ENCODE assay signal across 6 cellular contexts in genomic region chr19:5623397-5624153, GRCh38. TPM values are rescaled to one million over a fixed set of nuclear protein-coding genes. Genes with fewer than 3 reads are reported as not detected.
DNase-seq lines count a peak whose midpoint lies in the region; ATAC-seq and TF ChIP-seq lines count a peak whose summit lies in the region.

No MANE protein-coding gene starts in this region.

- no peak for TF ChIP-seq EP300 in esophagus muscularis mucosa (IDR thresholded peaks at IDR 0.05)

- TF ChIP-seq CTCF in esophagus muscularis mucosa (IDR thresholded peaks at IDR 0.05) (no peak), spleen (IDR thresholded peaks at IDR 0.05 in 8 of 11, conservative IDR thresholded peaks at IDR 0.05 in 3 of 11) (no peak)

- under 1% methylated on average over 35 of the region's 55 CpGs for WGBS in esophagus muscularis mucosa
- WGBS in spleen, 5 donors: 0% methylated on average over 35 to 55 of the region's 55 CpGs

- intact Hi-C loops in esophagus muscularis mucosa (cut with DNase I): loop anchor here (5.0 kb wide), 1 partner anchor 59 kb away; the partner anchor contains the start of genes HSD11B1L and MICOS13
- intact Hi-C loops in spleen (cut with DNase I; ENCODE audit: low total_unique reads): loop anchor here (10.0 kb wide), 1 partner anchor 51 kb away; no protein-coding TSS in a partner anchor

- H3K27me3 ChIP-seq in esophagus muscularis mucosa (no peaks in the 10 kb centered on the region), spleen (replicated peaks in 1 of 7) (no peaks in the 10 kb centered on the region)

- peak; percentile 14 for DNase-seq in RKO (ENCODE audit: low spot score)
- no peak for DNase-seq in esophagus muscularis mucosa (ENCODE audit: extremely low spot score)
- DNase-seq in spleen: no peak
- no peak for DNase-seq in HT-29 (ENCODE audit: low spot score)
- no peak for DNase-seq in NCI-H2227 treated with DMSO at 0.1 percent for 48 hours (lab: John Stamatoyannopoulos, UW)

- H3K9me3 ChIP-seq in esophagus muscularis mucosa (no peaks in the 10 kb centered on the region), spleen (no peaks in the 10 kb centered on the region)

- H3K4me1 ChIP-seq in esophagus muscularis mucosa: peaks cover 68 to 82% (median 76%) of the 10 kb centered on the region in 4 donors
- H3K4me1 ChIP-seq in spleen: peaks cover 70 to 86% (median 80%) of the 10 kb centered on the region in 6 donors

- H3K36me3 ChIP-seq in esophagus muscularis mucosa: peaks cover 7 to 56% (median 46%) of the 10 kb centered on the region in 4 donors
- H3K36me3 ChIP-seq in spleen: peaks cover 0 to 66% (median 38%) of the 10 kb centered on the region in 6 donors

- peak overlapping the region; percentile 96 to 98 (median 96) for H3K27ac ChIP-seq in esophagus muscularis mucosa (replicated peaks in 1 of 4)
- peak overlapping the region; percentile 82 to 99 (median 96) for H3K27ac ChIP-seq in spleen

- no peak for ATAC-seq in GM18505 (IDR thresholded peaks at IDR 0.05; ENCODE audit: unreplicated experiment)

- H3K4me3 ChIP-seq in esophagus muscularis mucosa (peak overlapping the region; percentile 85 to 98 (median 88)), spleen (peak overlapping the region; percentile 85 to 99 (median 92))

- TF ChIP-seq POLR2A in GM18505 (IDR thresholded peaks at IDR 0.05; ENCODE audit: borderline replicate concordance, extremely low read depth, insufficient read depth, insufficient read length) (peak; percentile 11), esophagus muscularis mucosa (IDR thresholded peaks at IDR 0.05; ENCODE audit: low read depth) (no peak), spleen (IDR thresholded peaks at IDR 0.05) (no peak)

RNA-seq across cellular contexts. Expression of gene SAFB, which starts 0.7 kb away (rescaled TPM):
- total RNA-seq in esophagus muscularis mucosa (10 to 100 TPM; 48.4 to 96.2 (median 75.7) TPM), spleen (100 to 1,000 TPM in 5 of 7 donors, 10 to 100 TPM in 2; 94.5 to 161 (median 112) TPM)
- 10 to 100 TPM; 41.7 to 70.0 (median 64.8) TPM for polyA plus RNA-seq in spleen
- total RNA-seq in HT-29 (2014; rRNA removed; shearing (Covaris generic)): 59.2 and 84.1 TPM in 2 replicates

RNA-seq across cellular contexts. Expression of gene SAFB2, which starts 1.0 kb away (rescaled TPM):
- total RNA-seq in esophagus muscularis mucosa: 10 to 100 TPM; 31.1 to 57.8 (median 42.7) TPM
- 100 to 1,000 TPM in 6 of 7 donors, 10 to 100 TPM in 1; 73.4 to 146 (median 117) TPM for total RNA-seq in spleen
- polyA plus RNA-seq in spleen: 10 to 100 TPM; 34.8 to 90.6 (median 60.1) TPM
- 37.8 and 38.1 TPM in 2 replicates for total RNA-seq in HT-29 (2014; rRNA removed; shearing (Covaris generic))

RNA-seq across cellular contexts. Expression of gene TINCR, which starts 55.8 kb away (rescaled TPM):
- 1 to 10 TPM in 1 of 4 donors, under 1 TPM in 2, not detected in 1; 0.17 to 2.9 (median 0.33) TPM for total RNA-seq in esophagus muscularis mucosa
- under 1 TPM in 5 of 7 donors, not detected in 2; 0.26 to 0.73 (median 0.27) TPM for total RNA-seq in spleen
- polyA plus RNA-seq in spleen: under 1 TPM; 0.05 to 0.10 (median 0.09) TPM
- total RNA-seq in HT-29 (2014; rRNA removed; shearing (Covaris generic)): not detected in 2 replicates

RNA-seq across cellular contexts. Expression of gene MICOS13, which starts 56.7 kb away (rescaled TPM):
- total RNA-seq in esophagus muscularis mucosa: 10 to 100 TPM; 46.4 to 70.0 (median 59.3) TPM
- total RNA-seq in spleen: 10 to 100 TPM; 15.7 to 41.0 (median 36.8) TPM
- 10 to 100 TPM; 71.0 to 89.5 (median 78.0) TPM for polyA plus RNA-seq in spleen
- total RNA-seq in HT-29 (2014; rRNA removed; shearing (Covaris generic)): 222 and 223 TPM in 2 replicates

RNA-seq across cellular contexts. Expression of gene HSD11B1L, which starts 57.3 kb away (rescaled TPM):
- total RNA-seq in esophagus muscularis mucosa (10 to 100 TPM; 15.0 to 21.8 (median 17.8) TPM), spleen (1 to 10 TPM; 1.9 to 8.8 (median 3.1) TPM)
- polyA plus RNA-seq in spleen: 1 to 10 TPM; 3.3 to 5.5 (median 3.8) TPM
- total RNA-seq in HT-29 (2014; rRNA removed; shearing (Covaris generic)): 2.1 and 4.1 TPM in 2 replicates
